17 cellular contexts compared by ENCODE assay signal in genomic region chr9:132194508-132194907, GRCh38. TPM values are rescaled to one million over a fixed set of nuclear protein-coding genes. Genes with fewer than 3 reads are reported as not detected.
A peak's percentile ranks its signal among the peaks of the same experiment; 100 is the strongest.
DNase-seq lines count a peak whose midpoint lies in the region; ATAC-seq, FAIRE-seq and TF ChIP-seq lines count a peak whose summit lies in the region.
"Had no signal": no experiment of that assay in that cellular context is flagged by ENCODE, and none has a peak within 500 bp of the region (broad histone marks: within the 10 kb centered on the region; RNA-seq: fewer than 3 reads in every experiment).

No MANE protein-coding gene starts in this region.

- peaks cover 3% of the 10 kb centered on the region; the same call in 1 of the 2 replicates for H4K20me1 ChIP-seq in K562 (replicated peaks; ENCODE audit: control insufficient read depth, insufficient read depth, low read length)

- BruUV-seq in K562 (replicated peaks; lab: Mats Ljungman, UMichigan) = no TSS peak

- in situ Hi-C loops in K562 (cut with MboI) = no loop called here

- H3K4me1 Mint-ChIP-seq in activated CD4-positive, alpha-beta T cell treated with anti-CD3 and anti-CD28 coated beads, Interleukin-2, amount 10 ng/mL, durations not matched to agents 24 days and 14 days = no peaks in the 10 kb centered on the region
- H3K4me1 Mint-ChIP-seq: CD4-positive, alpha-beta memory T cell had no signal

- no peaks in the 10 kb centered on the region for H3K27me3 Mint-ChIP-seq in activated CD4-positive, alpha-beta T cell treated with anti-CD3 and anti-CD28 coated beads, Interleukin-2, amount 10 ng/mL, durations not matched to agents 24 days and 14 days

- H3K27me3 ChIP-seq in K562 (ENCODE audit: control insufficient read depth in 2 of 2, insufficient read depth in 2 of 2, low read length in 2 of 2) (peaks cover 44 to 75% of the 10 kb centered on the region in 2 experiments), neuronal stem cell (ENCODE audit: control insufficient read depth in 3 of 3, insufficient read depth in 3 of 3, low read depth in 1 of 3, low read length in 3 of 3) (no peaks in the 10 kb centered on the region)

- H3K9me3 ChIP-seq in K562 (replicated peaks; ENCODE audit: control insufficient read depth, insufficient read depth, low read depth, low read length) (no peaks in the 10 kb centered on the region), neuronal stem cell (replicated peaks in 1 of 2; ENCODE audit: control insufficient read depth in 2 of 2, insufficient read depth in 1 of 2, low read depth in 1 of 2, low read length in 2 of 2) (peaks cover 0 to 4% of the 10 kb centered on the region in 2 donors)

- H2BK15ac ChIP-seq in neuronal stem cell (ENCODE audit: low read length) = peak overlapping the region; percentile 59

- peaks cover 0 to 10% of the 10 kb centered on the region in 2 experiments; a peak in 1 of 5 replicates for H3K4me1 ChIP-seq in K562 (replicated peaks in 1 of 2; ENCODE audit: control insufficient read depth in 2 of 2, insufficient read depth in 2 of 2, low read length in 2 of 2)
- H3K4me1 ChIP-seq in neuronal stem cell (ENCODE audit: control insufficient read depth in 2 of 2, insufficient read depth in 1 of 2, low read depth in 1 of 2, low read length in 2 of 2) = no peaks in the 10 kb centered on the region

- H4K91ac ChIP-seq in neuronal stem cell (ENCODE audit: low read depth, low read length, poor library complexity) = no peak overlapping the region

- FAIRE-seq in K562 (lab: Jason Lieb, UNC) = no peak
- FAIRE-seq: GM12892, GM19239 had no signal

- peak overlapping the region; percentile 80 for H3K18ac ChIP-seq in neuronal stem cell (ENCODE audit: low read length)

- ATAC-seq in K562 = no peak; the same call in 1 of the 3 replicates
- no peak for ATAC-seq in Right ventricle myocardium superior (ENCODE audit: poor library complexity)
- no peak for ATAC-seq in GM21825 (IDR thresholded peaks at IDR 0.05; ENCODE audit: unreplicated experiment)

- H3K36me3 ChIP-seq in K562 (ENCODE audit: control insufficient read depth, insufficient read depth, low read length) (no peaks in the 10 kb centered on the region), neuronal stem cell (replicated peaks in 1 of 2; ENCODE audit: control insufficient read depth in 2 of 2, insufficient read depth in 2 of 2, low read length in 2 of 2) (no peaks in the 10 kb centered on the region)

- H3K79me1 ChIP-seq in neuronal stem cell (ENCODE audit: low read depth, low read length) = no peaks in the 10 kb centered on the region

- POLR2A ChIA-PET in K562 (lab: Yijun Ruan, JAX) = no interaction called here

- H3K27ac Mint-ChIP-seq in activated CD4-positive, alpha-beta T cell treated with anti-CD3 and anti-CD28 coated beads, Interleukin-2, amount 10 ng/mL, durations not matched to agents 24 days and 14 days = no peak overlapping the region
- H3K27ac Mint-ChIP-seq: CD4-positive, alpha-beta memory T cell; HFFc6 had no signal

- no peaks in the 10 kb centered on the region for H3K79me2 ChIP-seq in K562 (ENCODE audit: control insufficient read depth, insufficient read depth, low read length)

- H3K27ac ChIP-seq in K562 (ENCODE audit: extremely low read depth, low read depth, low read length) = no peak overlapping the region
- H3K27ac ChIP-seq in neuronal stem cell (replicated peaks; ENCODE audit: low read length) = no peak overlapping the region
- H3K27ac ChIP-seq: C4-2B had no signal

- H4K8ac ChIP-seq in neuronal stem cell (ENCODE audit: low read depth, low read length) = no peak overlapping the region

- no peak overlapping the region for H3K9ac ChIP-seq in K562 (ENCODE audit: insufficient read depth in 1 of 2, low read depth in 2 of 2, low read length in 2 of 2)
- no peak overlapping the region for H3K9ac ChIP-seq in neuronal stem cell (ENCODE audit: low read depth, low read length, poor library complexity)

- peak overlapping the region; percentile 69 for H2BK5ac ChIP-seq in neuronal stem cell (ENCODE audit: low read length)

- TF ChIP-seq RAD21 in K562 (CRISPR knock-in tag; conservative IDR thresholded peaks at IDR 0.05 in 1 of 2, IDR thresholded peaks at IDR 0.05 in 1 of 2) = no peak

- H3K9me3 Mint-ChIP-seq in activated CD4-positive, alpha-beta T cell treated with anti-CD3 and anti-CD28 coated beads, Interleukin-2, amount 10 ng/mL, durations not matched to agents 24 days and 14 days = no peaks in the 10 kb centered on the region

- no peak overlapping the region for H3K4me2 ChIP-seq in K562 (ENCODE audit: insufficient read depth, low read length)
- no peak overlapping the region for H3K4me2 ChIP-seq in neuronal stem cell (ENCODE audit: insufficient read depth, low read length, poor library complexity, severe bottlenecking)

- peak overlapping the region; percentile 97 for H3K23ac ChIP-seq in neuronal stem cell (ENCODE audit: low read depth, low read length, poor library complexity)

- no peak overlapping the region for H2AFZ ChIP-seq in K562 (ENCODE audit: low read depth, low read length)
- no peak overlapping the region for H2AFZ ChIP-seq in neuronal stem cell (ENCODE audit: low read length)

- H3K9me1 ChIP-seq in K562 (ENCODE audit: control insufficient read depth, insufficient read depth, low read length) = no peaks in the 10 kb centered on the region

- DNase-seq in NCI-H82 (lab: John Stamatoyannopoulos, UW) (peak; percentile 55), NCI-H82 treated with DMSO at 0.1 percent for 48 hours (lab: John Stamatoyannopoulos, UW; ENCODE audit: unreplicated experiment) (no peak), K562 (ENCODE audit: extremely low read depth in 1 of 4, low spot score in 3 of 4) (no peak), neuronal stem cell (ENCODE audit: low spot score) (no peak), Right ventricle myocardium superior (no peak)
- DNase-seq in activated CD4-positive, alpha-beta T cell treated with anti-CD3 and anti-CD28 coated beads, Interleukin-2, amount 10 ng/mL, durations not matched to agents 24 days and 14 days = no peak
- DNase-seq: ACHN; CD4-positive, alpha-beta memory T cell; DND-41; GDM1; HCEC 1CT; HFFc6; KBM-7 had no signal

- H3K4me3 ChIP-seq in K562 (no peak overlapping the region), neuronal stem cell (ENCODE audit: low read length in 2 of 2) (no peak overlapping the region)

- intact Hi-C loops in K562 (cut with micrococcal nuclease) = no loop called here
- intact Hi-C loops in Right ventricle myocardium superior (cut with DNase I) = no loop called here
- intact Hi-C loops in activated CD4-positive, alpha-beta T cell treated with anti-CD3 and anti-CD28 coated beads, Interleukin-2, amount 10 ng/mL, durations not matched to agents 24 days and 14 days (cut with micrococcal nuclease) = no loop called here

- no peaks in the 10 kb centered on the region for H3K36me3 Mint-ChIP-seq in activated CD4-positive, alpha-beta T cell treated with anti-CD3 and anti-CD28 coated beads, Interleukin-2, amount 10 ng/mL, durations not matched to agents 24 days and 14 days (ENCODE audit: low read depth)
- H3K36me3 Mint-ChIP-seq: CD4-positive, alpha-beta memory T cell had no signal

- peak overlapping the region; percentile 94 for H2AK5ac ChIP-seq in neuronal stem cell (ENCODE audit: low read depth, low read length)

- H3K14ac ChIP-seq in neuronal stem cell (ENCODE audit: low read length) = peak overlapping the region; percentile 21

- TF ChIP-seq CTCF in K562 (IDR thresholded peaks at IDR 0.05 in 2 of 3, conservative IDR thresholded peaks at IDR 0.05 in 1 of 3; ENCODE audit: insufficient read depth in 2 of 3, low read depth in 1 of 3, low read length in 3 of 3) = no peak

- H2BK120ac ChIP-seq in neuronal stem cell (ENCODE audit: low read depth, low read length) = no peak overlapping the region

- H3K4me3 Mint-ChIP-seq in activated CD4-positive, alpha-beta T cell treated with anti-CD3 and anti-CD28 coated beads, Interleukin-2, amount 10 ng/mL, durations not matched to agents 24 days and 14 days = no peak overlapping the region
- H3K4me3 Mint-ChIP-seq: CD4-positive, alpha-beta memory T cell; HFFc6 had no signal

- WGBS in K562 (ENCODE audit: insufficient coverage, low coverage, missing lambda C conversion rate) = 3% methylated on average over 7 of the region's 8 CpGs
- WGBS in neuronal stem cell (ENCODE audit: extremely low coverage in 2 of 2, insufficient read length in 2 of 2, insufficient replicate concordance in 1 of 2), 2 donors = no CpG with 5 or more reads among the region's 8 CpGs

- no peak for TF ChIP-seq EP300 in K562 (IDR thresholded peaks at IDR 0.05; ENCODE audit: low read length)

- H3K4ac ChIP-seq in neuronal stem cell (ENCODE audit: low read length) = peak overlapping the region; percentile 53

- H2BK12ac ChIP-seq in neuronal stem cell (ENCODE audit: low read length) = no peak overlapping the region

- CTCF ChIA-PET in K562 (lab: Yijun Ruan, JAX; ENCODE audit: low intra/inter-chr PET ratio) = no interaction called here

- TF ChIP-seq POLR2A in K562 (conservative IDR thresholded peaks at IDR 0.05) = no peak

TF ChIP-seq in K562, 482 proteins besides CTCF, POLR2A, EP300 and RAD21 (continues in another document):
- TF ChIP-seq CSDE1 (IDR thresholded peaks at IDR 0.05) (no peak), ZBTB7A (IDR thresholded peaks at IDR 0.05; ENCODE audit: borderline replicate concordance, control insufficient read depth, low read depth, low read length) (0 out of 2 replicates have a peak, but pooled peaks have one; percentile 15), PURB (CRISPR knock-in tag; IDR thresholded peaks at IDR 0.05; ENCODE audit: low read depth) (no peak)

RNA-seq across cellular contexts. Expression of gene NTNG2, which starts 32.6 kb away (rescaled TPM):
- 0.65 TPM in 1 of 2 replicates, not detected in the other for total RNA-seq in K562 (2011; cell fraction: chromatin; rRNA removed; ENCODE audit: low replicate concordance)
- 0.13 and 0.67 TPM in 2 replicates for total RNA-seq in K562 (2011; cell fraction: nucleolus; rRNA removed)
- 0.07 and 2.3 TPM in 2 replicates for total RNA-seq in K562 (2011; cell fraction: nucleoplasm; rRNA removed)
- total RNA-seq in K562 (2014; rRNA removed) = not detected in 2 replicates
- total RNA-seq in K562 (2014; rRNA removed; fragmentation: Illumina TruSeq; extraction: Trizol) = not detected in 2 replicates
- total RNA-seq in K562 (2015; rRNA removed; fragmentation: Illumina TruSeq; extraction: Trizol) = not detected in 2 replicates
- total RNA-seq in K562 (2021) = 0.09 and 0.42 TPM in 2 replicates
- 0.11 TPM in 1 of 2 replicates, not detected in the other for polyA plus RNA-seq in K562 (2011; rRNA removed)
- polyA plus RNA-seq in K562 (2011; cell fraction: cytosol; rRNA removed) = 0.19 and 2.2 TPM in 2 replicates
- 0.03 and 0.30 TPM in 2 replicates for polyA plus RNA-seq in K562 (2011; cell fraction: nucleus; rRNA removed)
- polyA plus RNA-seq in K562 (2012) = 0.11 and 0.25 TPM in 2 replicates
- polyA plus RNA-seq in K562 (2014; fragmentation: Illumina TruSeq; extraction: Trizol) = not detected in 2 replicates
- not detected for polyA plus RNA-seq in K562 (2014; fragmentation: Nextera tagmentation; extraction: Ambion mirVana)
- polyA plus RNA-seq in K562 (2014; rRNA removed) = 0.01 TPM in 1 of 2 replicates, not detected in the other
- not detected in 2 replicates for polyA minus RNA-seq in K562 (2011; rRNA and poly(A)+ RNA removed)
- not detected in 2 replicates for polyA minus RNA-seq in K562 (2011; cell fraction: cytosol; rRNA and poly(A)+ RNA removed)
- polyA minus RNA-seq in K562 (2011; cell fraction: nucleus; rRNA and poly(A)+ RNA removed) = 0.40 TPM in 1 of 2 replicates, not detected in the other
- polyA plus RNA-seq in neuronal stem cell (2013, experiment 1 of 2) = 1.6 TPM
- 2.1 TPM for polyA plus RNA-seq in neuronal stem cell (2013, experiment 2 of 2)
- total RNA-seq in Right ventricle myocardium superior = 1.8 TPM
- 1.6 and 1.7 TPM in 2 replicates for total RNA-seq in activated CD4-positive, alpha-beta T cell treated with anti-CD3 and anti-CD28 coated beads, Interleukin-2, amount 10 ng/mL, durations not matched to agents 24 days and 14 days
